ENCODE assay signal across 14 cellular contexts in genomic region chr14:31568671-31569070, GRCh38. TPM values are rescaled to one million over a fixed set of nuclear protein-coding genes. Genes with fewer than 3 reads are reported as not detected.
A peak's percentile ranks its signal among the peaks of the same experiment; 100 is the strongest.
DNase-seq lines count a peak whose midpoint lies in the region; ATAC-seq, FAIRE-seq and TF ChIP-seq lines count a peak whose summit lies in the region.
"Had no signal": no experiment of that assay in that cellular context is flagged by ENCODE, and none has a peak within 500 bp of the region (broad histone marks: within the 10 kb centered on the region; RNA-seq: fewer than 3 reads in every experiment).

No MANE protein-coding gene starts in this region.

- TF ChIP-seq EP300 in Ishikawa (IDR thresholded peaks at IDR 0.05; ENCODE audit: borderline replicate concordance), result no peak

- H3K9ac ChIP-seq in kidney (ENCODE audit: low read length in 2 of 2), result no peak overlapping the region

- ATAC-seq in GM21390 (IDR thresholded peaks at IDR 0.05; ENCODE audit: unreplicated experiment) (no peak), HG03139 (IDR thresholded peaks at IDR 0.05; ENCODE audit: unreplicated experiment) (no peak)
- ATAC-seq: stimulated activated memory B cell treated with anti-CD40 and anti-IgM and Interleukin-4, amounts not matched to agents 10 μg/mL and 1 μg/mL and 100 μg/mL, for 72 hours had no signal

- H3K4me3 ChIP-seq in AG09309 (ENCODE audit: control insufficient read depth, low read depth, low read length) (no peak overlapping the region), bronchial epithelial cell (ENCODE audit: low read depth, low read length) (no peak overlapping the region), kidney (ENCODE audit: low read length in 2 of 2) (no peak overlapping the region)

- peaks cover 0 to 4% of the 10 kb centered on the region in 2 donors for H3K4me1 ChIP-seq in kidney (ENCODE audit: control insufficient read depth in 1 of 2, insufficient read depth in 1 of 2, low read depth in 1 of 2, low read length in 2 of 2)
- H3K4me1 ChIP-seq: BE2C had no signal

- no peaks in the 10 kb centered on the region for H3K36me3 ChIP-seq in bronchial epithelial cell (ENCODE audit: control insufficient read depth, insufficient read depth, low read length)
- no peaks in the 10 kb centered on the region for H3K36me3 ChIP-seq in kidney (ENCODE audit: control insufficient read depth in 1 of 2, insufficient read depth in 2 of 2, low read length in 2 of 2)
- H3K36me3 ChIP-seq: BE2C had no signal

- no peak for TF ChIP-seq RAD21 in Ishikawa (IDR thresholded peaks at IDR 0.05; ENCODE audit: low read depth)

- TF ChIP-seq CTCF in AG09309 (IDR thresholded peaks at IDR 0.05; ENCODE audit: control insufficient read depth, insufficient read depth, low read depth, low read length, missing control alignments) (no peak), bronchial epithelial cell (IDR thresholded peaks at IDR 0.05; ENCODE audit: insufficient read depth, low read length, severe bottlenecking) (no peak), kidney (IDR thresholded peaks at IDR 0.05; ENCODE audit: borderline replicate concordance, extremely low read depth, insufficient read depth) (no peak)

- H3K27me3 ChIP-seq in bronchial epithelial cell (ENCODE audit: control insufficient read depth, insufficient read depth, low read length), result no peaks in the 10 kb centered on the region
- H3K27me3 ChIP-seq: BE2C, heart right ventricle had no signal

- DNase-seq in AG09309 (ENCODE audit: low read depth), result peak; percentile 1
- peak; percentile 40 for DNase-seq in bronchial epithelial cell (ENCODE audit: low read depth)
- no peak for DNase-seq in kidney
- no peak for DNase-seq in SKM-1 treated with dmso at 0.1 percent for 144 hours (lab: John Stamatoyannopoulos, UW; ENCODE audit: unreplicated experiment)
- no peak for DNase-seq in amygdala (lab: John Stamatoyannopoulos, UW)
- DNase-seq: activated naive CD4-positive, alpha-beta T cell treated with Interleukin-2 at 50 U/mL for 16 hours; BE2C; DMS153; heart right ventricle; NCI-H1436 had no signal

- FAIRE-seq in bronchial epithelial cell (lab: Jason Lieb, UNC), result no peak
- FAIRE-seq in kidney (lab: Jason Lieb, UNC), result peak; percentile 54

- no peaks in the 10 kb centered on the region for H3K9me3 ChIP-seq in kidney (ENCODE audit: control insufficient read depth in 1 of 2, low read length in 2 of 2)
- H3K9me3 ChIP-seq: BE2C, heart right ventricle had no signal

- intact Hi-C loops in kidney (cut with DNase I), result no loop called here

- no peak overlapping the region for H3K27ac ChIP-seq in kidney (ENCODE audit: low read depth in 2 of 2, low read length in 2 of 2)

TF ChIP-seq in Ishikawa, 13 proteins besides CTCF, POLR2A, EP300 and RAD21:
- TF ChIP-seq ZBTB7A (IDR thresholded peaks at IDR 0.05; ENCODE audit: low read depth) (no peak), CEBPB (IDR thresholded peaks at IDR 0.05) (peak; percentile 52)

RNA-seq across cellular contexts. Expression of gene NUBPL, which starts 7.5 kb away (rescaled TPM):
- 9.5 and 12.4 TPM in 2 replicates for total RNA-seq in bronchial epithelial cell
- 16.2 TPM for total RNA-seq in kidney
- 11.2 TPM for polyA plus RNA-seq in kidney (ENCODE audit: insufficient read depth, low read depth, low replicate concordance)

Comparison
In these comparisons a context has a peak if more than half of its experiments do, and no peak if none do; other contexts are left out.
1. DNase-seq: peak in AG09309 (single experiment) and bronchial epithelial cell (single experiment); none in kidney (single experiment), SKM-1 treated with dmso at 0.1 percent for 144 hours (single experiment) and amygdala (0 of 56).